In genomic region chr1:156659994-156660751, GRCh38 we compare ENCODE assay signal across 1 cellular context.
TF ChIP-seq lines count a peak whose summit lies in the region.

No MANE protein-coding gene starts in this region.

TF ChIP-seq in HepG2, 621 proteins besides CTCF, POLR2A, EP300 and RAD21 (continued from another document and continues in another):
- TF ChIP-seq, protein P1, sequence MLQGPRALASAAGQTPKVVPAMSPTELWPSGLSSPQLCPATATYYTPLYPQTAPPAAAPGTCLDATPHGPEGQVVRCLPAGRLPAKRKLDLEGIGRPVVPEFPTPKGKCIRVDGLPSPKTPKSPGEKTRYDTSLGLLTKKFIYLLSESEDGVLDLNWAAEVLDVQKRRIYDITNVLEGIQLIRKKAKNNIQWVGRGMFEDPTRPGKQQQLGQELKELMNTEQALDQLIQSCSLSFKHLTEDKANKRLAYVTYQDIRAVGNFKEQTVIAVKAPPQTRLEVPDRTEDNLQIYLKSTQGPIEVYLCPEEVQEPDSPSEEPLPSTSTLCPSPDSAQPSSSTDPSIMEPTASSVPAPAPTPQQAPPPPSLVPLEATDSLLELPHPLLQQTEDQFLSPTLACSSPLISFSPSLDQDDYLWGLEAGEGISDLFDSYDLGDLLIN (CRISPR knock-in tag; IDR thresholded peaks at IDR 0.05; ENCODE audit: borderline replicate concordance), result no peak
- TF ChIP-seq BRD4 (CRISPR knock-in tag; IDR thresholded peaks at IDR 0.05), result no peak; the same call in 1 of the 2 replicates
- TF ChIP-seq ASH2L (IDR thresholded peaks at IDR 0.05; ENCODE audit: insufficient read length, low read depth, low read length), result peak; percentile 46
- 0 out of 2 replicates have a peak, but pooled peaks have one; percentile 42 for TF ChIP-seq FOXK2 (IDR thresholded peaks at IDR 0.05)
- peak; percentile 94 for TF ChIP-seq JUND (CRISPR knock-in tag; IDR thresholded peaks at IDR 0.05)
- TF ChIP-seq HNF1A (IDR thresholded peaks at IDR 0.05; ENCODE audit: low read depth), result no peak
- TF ChIP-seq HNF1A (CRISPR knock-in tag; IDR thresholded peaks at IDR 0.05; ENCODE audit: borderline replicate concordance), result peak; percentile 28; the same call in 1 of the 2 replicates
- TF ChIP-seq PAXIP1 (CRISPR knock-in tag; conservative IDR thresholded peaks at IDR 0.05), result peak; percentile 57; the same call in 1 of the 2 replicates
- no peak for TF ChIP-seq ZFYVE20 (CRISPR knock-in tag; IDR thresholded peaks at IDR 0.05; ENCODE audit: borderline replicate concordance, low read depth)
- TF ChIP-seq, protein P2, sequence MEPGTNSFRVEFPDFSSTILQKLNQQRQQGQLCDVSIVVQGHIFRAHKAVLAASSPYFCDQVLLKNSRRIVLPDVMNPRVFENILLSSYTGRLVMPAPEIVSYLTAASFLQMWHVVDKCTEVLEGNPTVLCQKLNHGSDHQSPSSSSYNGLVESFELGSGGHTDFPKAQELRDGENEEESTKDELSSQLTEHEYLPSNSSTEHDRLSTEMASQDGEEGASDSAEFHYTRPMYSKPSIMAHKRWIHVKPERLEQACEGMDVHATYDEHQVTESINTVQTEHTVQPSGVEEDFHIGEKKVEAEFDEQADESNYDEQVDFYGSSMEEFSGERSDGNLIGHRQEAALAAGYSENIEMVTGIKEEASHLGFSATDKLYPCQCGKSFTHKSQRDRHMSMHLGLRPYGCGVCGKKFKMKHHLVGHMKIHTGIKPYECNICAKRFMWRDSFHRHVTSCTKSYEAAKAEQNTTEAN (CRISPR knock-in tag; conservative IDR thresholded peaks at IDR 0.05), result peak; percentile 100
- TF ChIP-seq IRF2 (CRISPR knock-in tag; IDR thresholded peaks at IDR 0.05), result peak; percentile 73; the same call in 1 of the 2 replicates
- TF ChIP-seq GABPB1 (CRISPR knock-in tag; IDR thresholded peaks at IDR 0.05), result peak; percentile 91
- TF ChIP-seq, protein P3, sequence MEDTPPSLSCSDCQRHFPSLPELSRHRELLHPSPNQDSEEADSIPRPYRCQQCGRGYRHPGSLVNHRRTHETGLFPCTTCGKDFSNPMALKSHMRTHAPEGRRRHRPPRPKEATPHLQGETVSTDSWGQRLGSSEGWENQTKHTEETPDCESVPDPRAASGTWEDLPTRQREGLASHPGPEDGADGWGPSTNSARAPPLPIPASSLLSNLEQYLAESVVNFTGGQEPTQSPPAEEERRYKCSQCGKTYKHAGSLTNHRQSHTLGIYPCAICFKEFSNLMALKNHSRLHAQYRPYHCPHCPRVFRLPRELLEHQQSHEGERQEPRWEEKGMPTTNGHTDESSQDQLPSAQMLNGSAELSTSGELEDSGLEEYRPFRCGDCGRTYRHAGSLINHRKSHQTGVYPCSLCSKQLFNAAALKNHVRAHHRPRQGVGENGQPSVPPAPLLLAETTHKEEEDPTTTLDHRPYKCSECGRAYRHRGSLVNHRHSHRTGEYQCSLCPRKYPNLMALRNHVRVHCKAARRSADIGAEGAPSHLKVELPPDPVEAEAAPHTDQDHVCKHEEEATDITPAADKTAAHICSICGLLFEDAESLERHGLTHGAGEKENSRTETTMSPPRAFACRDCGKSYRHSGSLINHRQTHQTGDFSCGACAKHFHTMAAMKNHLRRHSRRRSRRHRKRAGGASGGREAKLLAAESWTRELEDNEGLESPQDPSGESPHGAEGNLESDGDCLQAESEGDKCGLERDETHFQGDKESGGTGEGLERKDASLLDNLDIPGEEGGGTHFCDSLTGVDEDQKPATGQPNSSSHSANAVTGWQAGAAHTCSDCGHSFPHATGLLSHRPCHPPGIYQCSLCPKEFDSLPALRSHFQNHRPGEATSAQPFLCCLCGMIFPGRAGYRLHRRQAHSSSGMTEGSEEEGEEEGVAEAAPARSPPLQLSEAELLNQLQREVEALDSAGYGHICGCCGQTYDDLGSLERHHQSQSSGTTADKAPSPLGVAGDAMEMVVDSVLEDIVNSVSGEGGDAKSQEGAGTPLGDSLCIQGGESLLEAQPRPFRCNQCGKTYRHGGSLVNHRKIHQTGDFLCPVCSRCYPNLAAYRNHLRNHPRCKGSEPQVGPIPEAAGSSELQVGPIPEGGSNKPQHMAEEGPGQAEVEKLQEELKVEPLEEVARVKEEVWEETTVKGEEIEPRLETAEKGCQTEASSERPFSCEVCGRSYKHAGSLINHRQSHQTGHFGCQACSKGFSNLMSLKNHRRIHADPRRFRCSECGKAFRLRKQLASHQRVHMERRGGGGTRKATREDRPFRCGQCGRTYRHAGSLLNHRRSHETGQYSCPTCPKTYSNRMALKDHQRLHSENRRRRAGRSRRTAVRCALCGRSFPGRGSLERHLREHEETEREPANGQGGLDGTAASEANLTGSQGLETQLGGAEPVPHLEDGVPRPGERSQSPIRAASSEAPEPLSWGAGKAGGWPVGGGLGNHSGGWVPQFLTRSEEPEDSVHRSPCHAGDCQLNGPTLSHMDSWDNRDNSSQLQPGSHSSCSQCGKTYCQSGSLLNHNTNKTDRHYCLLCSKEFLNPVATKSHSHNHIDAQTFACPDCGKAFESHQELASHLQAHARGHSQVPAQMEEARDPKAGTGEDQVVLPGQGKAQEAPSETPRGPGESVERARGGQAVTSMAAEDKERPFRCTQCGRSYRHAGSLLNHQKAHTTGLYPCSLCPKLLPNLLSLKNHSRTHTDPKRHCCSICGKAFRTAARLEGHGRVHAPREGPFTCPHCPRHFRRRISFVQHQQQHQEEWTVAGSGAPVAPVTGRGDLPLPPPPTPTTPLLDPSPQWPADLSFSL (CRISPR knock-in tag; IDR thresholded peaks at IDR 0.05), result peak; percentile 96
- peak; percentile 26; the same call in 1 of the 2 replicates for TF ChIP-seq BORCS8-MEF2B (CRISPR knock-in tag; IDR thresholded peaks at IDR 0.05)
- peak; percentile 71; the same call in 1 of the 2 replicates for TF ChIP-seq ZNF564 (CRISPR knock-in tag; IDR thresholded peaks at IDR 0.05)
- peak; percentile 75; the same call in 1 of the 2 replicates for TF ChIP-seq ZNF275 (CRISPR knock-in tag; IDR thresholded peaks at IDR 0.05; ENCODE audit: borderline replicate concordance)
- TF ChIP-seq MIER2 (CRISPR knock-in tag; IDR thresholded peaks at IDR 0.05), result peak; percentile 71
- TF ChIP-seq AKAP8 (CRISPR knock-in tag; IDR thresholded peaks at IDR 0.05), result peak; percentile 17; the same call in 1 of the 2 replicates
- TF ChIP-seq ZNF496 (CRISPR knock-in tag; IDR thresholded peaks at IDR 0.05; ENCODE audit: insufficient replicate concordance), result no peak
- peak; percentile 98 for TF ChIP-seq ETV5 (CRISPR knock-in tag; IDR thresholded peaks at IDR 0.05; ENCODE audit: borderline replicate concordance)
- TF ChIP-seq CSRNP1 (CRISPR knock-in tag; IDR thresholded peaks at IDR 0.05), result peak; percentile 59; the same call in 1 of the 2 replicates
- peak; percentile 48; the same call in 1 of the 2 replicates for TF ChIP-seq PHF8 (CRISPR knock-in tag; IDR thresholded peaks at IDR 0.05)
- peak; percentile 57 for TF ChIP-seq POGZ (CRISPR knock-in tag; IDR thresholded peaks at IDR 0.05)
- peak; percentile 44 for TF ChIP-seq TBL1XR1 (IDR thresholded peaks at IDR 0.05; ENCODE audit: borderline replicate concordance, low read length, partially characterized antibody)
- TF ChIP-seq PRDM15 (CRISPR knock-in tag; IDR thresholded peaks at IDR 0.05), result no peak
- TF ChIP-seq ZNF143 (CRISPR knock-in tag; IDR thresholded peaks at IDR 0.05), result 0 out of 2 replicates have a peak, but pooled peaks have one; percentile 2
- TF ChIP-seq ZNF501 (CRISPR knock-in tag; IDR thresholded peaks at IDR 0.05), result 0 out of 2 replicates have a peak, but pooled peaks have one; percentile 43
- peak; percentile 85; the same call in 1 of the 2 replicates for TF ChIP-seq ZNF605 (CRISPR knock-in tag; IDR thresholded peaks at IDR 0.05)
- no peak for TF ChIP-seq NFE2L2 (IDR thresholded peaks at IDR 0.05; ENCODE audit: low read length)
- TF ChIP-seq, protein P4, sequence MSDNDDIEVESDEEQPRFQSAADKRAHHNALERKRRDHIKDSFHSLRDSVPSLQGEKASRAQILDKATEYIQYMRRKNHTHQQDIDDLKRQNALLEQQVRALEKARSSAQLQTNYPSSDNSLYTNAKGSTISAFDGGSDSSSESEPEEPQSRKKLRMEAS (IDR thresholded peaks at IDR 0.05), result peak; percentile 85
- TF ChIP-seq JUN (CRISPR knock-in tag; IDR thresholded peaks at IDR 0.05), result peak; percentile 89
